In genomic region chr1:109482796-109483638, GRCh38 we compare ENCODE assay signal across 1 cellular context.
TF ChIP-seq lines count a peak whose summit lies in the region.

No MANE protein-coding gene starts in this region.

TF ChIP-seq in K562, 482 proteins besides CTCF, POLR2A, EP300 and RAD21 (continued from another document):
- TF ChIP-seq ARHGAP35 (IDR thresholded peaks at IDR 0.05; ENCODE audit: partially characterized antibody) (peak; percentile 12), NKRF (IDR thresholded peaks at IDR 0.05; ENCODE audit: borderline replicate concordance) (0 out of 2 replicates have a peak, but pooled peaks have one; percentile 15), ZNF444 (CRISPR knock-in tag; IDR thresholded peaks at IDR 0.05) (no peak), TARDBP (IDR thresholded peaks at IDR 0.05) (0 out of 2 replicates have a peak, but pooled peaks have one; percentile 52), REST (CRISPR knock-in tag; IDR thresholded peaks at IDR 0.05; ENCODE audit: low read depth) (peak; percentile 68), ZBTB9 (CRISPR knock-in tag; IDR thresholded peaks at IDR 0.05) (0 out of 2 replicates have a peak, but pooled peaks have one; percentile 44), LCOR (CRISPR knock-in tag; IDR thresholded peaks at IDR 0.05) (0 out of 2 replicates have a peak, but pooled peaks have one; percentile 44), GTF2B (IDR thresholded peaks at IDR 0.05; ENCODE audit: extremely low read depth, insufficient read length) (no peak), ZBTB26 (CRISPR knock-in tag; IDR thresholded peaks at IDR 0.05) (0 out of 2 replicates have a peak, but pooled peaks have one; percentile 26)
